28 cellular contexts compared by ENCODE assay signal in genomic region chr2:129069875-129070594, GRCh38.
DNase-seq lines count a peak whose midpoint lies in the region; ATAC-seq and TF ChIP-seq lines count a peak whose summit lies in the region.
"Had no signal": no experiment of that assay in that cellular context is flagged by ENCODE, and none has a peak within 500 bp of the region (broad histone marks: within the 10 kb centered on the region; RNA-seq: fewer than 3 reads in every experiment).

No MANE protein-coding gene starts in this region.

- H3K4me1 ChIP-seq in mucosa of stomach (ENCODE audit: control insufficient read depth, insufficient read depth, low read length): peaks cover 17% of the 10 kb centered on the region
- H3K4me1 ChIP-seq: BLaER1 treated with 17β-estradiol and CSF1 and Interleukin-3, amounts not matched to agents 10 nM and 100 nM; esophagus squamous epithelium; suprapubic skin had no signal

- peaks cover 23% of the 10 kb centered on the region for H3K4me1 Mint-ChIP-seq in progenitor cell of endocrine pancreas (ENCODE audit: low read depth)
- H3K4me1 Mint-ChIP-seq: nephron, T-helper 17 cell had no signal

- H3K36me3 ChIP-seq in mucosa of stomach (ENCODE audit: control insufficient read depth, insufficient read depth, low read length): no peaks in the 10 kb centered on the region
- H3K36me3 ChIP-seq: BLaER1 treated with 17β-estradiol and CSF1 and Interleukin-3, amounts not matched to agents 10 nM and 100 nM; cardiac muscle cell; esophagus squamous epithelium; suprapubic skin had no signal

- peaks cover 10% of the 10 kb centered on the region for H3K9me3 Mint-ChIP-seq in progenitor cell of endocrine pancreas (ENCODE audit: low read depth)
- H3K9me3 Mint-ChIP-seq: mesothelial cell of epicardium, nephron had no signal

- TF ChIP-seq CTCF in progenitor cell of endocrine pancreas (IDR thresholded peaks at IDR 0.05; ENCODE audit: unreplicated experiment): no peak

- H3K27ac Mint-ChIP-seq in progenitor cell of endocrine pancreas: no peak overlapping the region
- H3K27ac Mint-ChIP-seq: activated naive CD8-positive, alpha-beta T cell; mesothelial cell of epicardium; nephron; T-helper 17 cell had no signal

- peak overlapping the region; percentile 6 for H3K4me3 ChIP-seq in mucosa of stomach (ENCODE audit: low read length)
- H3K4me3 ChIP-seq: BLaER1 treated with 17β-estradiol and CSF1 and Interleukin-3, amounts not matched to agents 10 nM and 100 nM; cardiac muscle cell; esophagus squamous epithelium; GM12878; suprapubic skin had no signal

- no peak overlapping the region for H3K4me3 Mint-ChIP-seq in progenitor cell of endocrine pancreas (ENCODE audit: low read depth)
- H3K4me3 Mint-ChIP-seq: activated naive CD8-positive, alpha-beta T cell; mesothelial cell of epicardium; nephron; T-helper 17 cell had no signal

- peaks cover 2% of the 10 kb centered on the region for H3K27me3 Mint-ChIP-seq in progenitor cell of endocrine pancreas
- H3K27me3 Mint-ChIP-seq: activated naive CD8-positive, alpha-beta T cell; T-helper 17 cell had no signal

- H3K9me3 ChIP-seq in mucosa of stomach (ENCODE audit: control insufficient read depth, low read length): no peaks in the 10 kb centered on the region
- H3K9me3 ChIP-seq: BLaER1 treated with 17β-estradiol and CSF1 and Interleukin-3, amounts not matched to agents 10 nM and 100 nM; esophagus squamous epithelium; SK-N-SH; suprapubic skin had no signal

- H3K9ac ChIP-seq in mucosa of stomach (ENCODE audit: low read length): no peak overlapping the region
- H3K9ac ChIP-seq: BLaER1 treated with 17β-estradiol and CSF1 and Interleukin-3, amounts not matched to agents 10 nM and 100 nM; SK-N-SH had no signal

- peaks cover 2% of the 10 kb centered on the region for H3K36me3 Mint-ChIP-seq in progenitor cell of endocrine pancreas (ENCODE audit: insufficient read depth)
- H3K36me3 Mint-ChIP-seq: activated naive CD8-positive, alpha-beta T cell; mesothelial cell of epicardium had no signal

- ATAC-seq in left ventricle myocardium superior: peak; percentile 88
- ATAC-seq: GM12878, HCT116, T-helper 17 cell had no signal

- H3K27me3 ChIP-seq in mucosa of stomach (ENCODE audit: control insufficient read depth, insufficient read depth, low read length): no peaks in the 10 kb centered on the region
- H3K27me3 ChIP-seq: BLaER1 treated with 17β-estradiol and CSF1 and Interleukin-3, amounts not matched to agents 10 nM and 100 nM; cardiac muscle cell; esophagus squamous epithelium; suprapubic skin had no signal

- peak; percentile 35 for DNase-seq in DMS153 treated with DMSO at 0.1 percent for 48 hours (lab: John Stamatoyannopoulos, UW; ENCODE audit: unreplicated experiment)
- peak; percentile 19 for DNase-seq in NCI-H69 (lab: John Stamatoyannopoulos, UW)
- DNase-seq in left ventricle myocardium superior: peak; percentile 61
- DNase-seq in progenitor cell of endocrine pancreas (ENCODE audit: low spot score, unreplicated experiment): no peak
- DNase-seq in NCI-H526 treated with DMSO at 0.1 percent for 48 hours (lab: John Stamatoyannopoulos, UW): no peak
- DNase-seq in NCI-H2029 (lab: John Stamatoyannopoulos, UW): no peak
- DNase-seq: activated CD4-positive, alpha-beta T cell treated with anti-CD3 and anti-CD28 coated beads for 48 hours; activated CD8-positive, alpha-beta memory T cell treated with anti-CD3 and anti-CD28 coated beads for 24 hours; activated effector memory CD4-positive, alpha-beta T cell treated with Interleukin-2 at 50 U/mL for 16 hours; anterior cingulate cortex; cortex of kidney; esophagus squamous epithelium; foreskin melanocyte; Karpas-422; NCI-H526; SK-N-SH; stimulated activated CD4-positive, alpha-beta T cell treated with anti-CD3 and anti-CD28 coated beads, Interleukin-12 subunit alpha, Interleukin-12 subunit beta, amount 100 ng/mL, for 4 hours; stimulated activated CD4-positive, alpha-beta T cell treated with anti-CD3 and anti-CD28 coated beads, Interleukin-4, amount 100 ng/mL, for 1 hour; T-helper 17 cell had no signal

- intact Hi-C loops in left ventricle myocardium superior (cut with micrococcal nuclease): no loop called here

Comparison
In these comparisons a context has a peak if more than half of its experiments do, and no peak if none do; other contexts are left out.
1. DNase-seq: peak in DMS153 treated with DMSO at 0.1 percent for 48 hours (single experiment), NCI-H69 (single experiment) and left ventricle myocardium superior (single experiment); none in progenitor cell of endocrine pancreas (single experiment), NCI-H526 treated with DMSO at 0.1 percent for 48 hours (single experiment) and NCI-H2029 (single experiment).